23 cellular contexts compared by ENCODE assay signal in genomic region chr9:97891736-97892135, GRCh38. TPM values are rescaled to one million over a fixed set of nuclear protein-coding genes. Genes with fewer than 3 reads are reported as not detected.
A peak's percentile ranks its signal among the peaks of the same experiment; 100 is the strongest.
DNase-seq lines count a peak whose midpoint lies in the region; ATAC-seq and TF ChIP-seq lines count a peak whose summit lies in the region.
"Had no signal": no experiment of that assay in that cellular context is flagged by ENCODE, and none has a peak within 500 bp of the region (broad histone marks: within the 10 kb centered on the region; RNA-seq: fewer than 3 reads in every experiment).

No MANE protein-coding gene starts in this region.

- ATAC-seq in activated naive CD8-positive, alpha-beta T cell treated with anti-CD3 and anti-CD28 coated beads, Interleukin-2, amount 10 ng/mL, durations not matched to agents 7 days and 5 days (ENCODE audit: low read depth) = no peak
- ATAC-seq in activated naive CD8-positive, alpha-beta T cell treated with anti-CD3 and anti-CD28 coated beads, Interleukin-2, amount 50 U/mL, for 24 hours = no peak
- no peak for ATAC-seq in GM21390 (IDR thresholded peaks at IDR 0.05; ENCODE audit: unreplicated experiment)
- ATAC-seq in GM21528 (IDR thresholded peaks at IDR 0.05; ENCODE audit: low FRiP score, unreplicated experiment) = no peak
- no peak for ATAC-seq in GM18861 (IDR thresholded peaks at IDR 0.05; ENCODE audit: unreplicated experiment)
- ATAC-seq: GM12878, GM23338, HCT116 had no signal

- H3K27ac Mint-ChIP-seq in activated naive CD8-positive, alpha-beta T cell treated with anti-CD3 and anti-CD28 coated beads, Interleukin-2, amount 10 ng/mL, durations not matched to agents 7 days and 5 days = peak overlapping the region; percentile 36
- H3K27ac Mint-ChIP-seq in activated naive CD8-positive, alpha-beta T cell treated with anti-CD3 and anti-CD28 coated beads, Interleukin-2, amount 50 U/mL, for 24 hours = no peak overlapping the region
- peak overlapping the region; percentile 27 for H3K27ac Mint-ChIP-seq in neural crest cell (ENCODE audit: unreplicated experiment)
- H3K27ac Mint-ChIP-seq: CD4-positive, alpha-beta T cell; GM23338; H9 had no signal

- H3K27me3 Mint-ChIP-seq in activated naive CD8-positive, alpha-beta T cell treated with anti-CD3 and anti-CD28 coated beads, Interleukin-2, amount 10 ng/mL, durations not matched to agents 7 days and 5 days = no peaks in the 10 kb centered on the region
- H3K27me3 Mint-ChIP-seq in activated naive CD8-positive, alpha-beta T cell treated with anti-CD3 and anti-CD28 coated beads, Interleukin-2, amount 50 U/mL, for 24 hours = no peaks in the 10 kb centered on the region
- peaks cover 25% of the 10 kb centered on the region for H3K27me3 Mint-ChIP-seq in neural crest cell (ENCODE audit: low read depth)
- H3K27me3 Mint-ChIP-seq: CD4-positive, alpha-beta T cell; CD8-positive, alpha-beta memory T cell had no signal

- H3K4me1 Mint-ChIP-seq in activated naive CD8-positive, alpha-beta T cell treated with anti-CD3 and anti-CD28 coated beads, Interleukin-2, amount 10 ng/mL, durations not matched to agents 7 days and 5 days = peaks cover 5% of the 10 kb centered on the region
- H3K4me1 Mint-ChIP-seq in activated naive CD8-positive, alpha-beta T cell treated with anti-CD3 and anti-CD28 coated beads, Interleukin-2, amount 50 U/mL, for 24 hours = peaks cover 5% of the 10 kb centered on the region
- peaks cover 11% of the 10 kb centered on the region for H3K4me1 Mint-ChIP-seq in neural crest cell

- no peak overlapping the region for H3K4me3 ChIP-seq in foreskin fibroblast (ENCODE audit: low read depth in 1 of 2, low read length in 2 of 2)
- H3K4me3 ChIP-seq: BLaER1 treated with 17β-estradiol and CSF1 and Interleukin-3, amounts not matched to agents 10 nM and 100 nM; GM12878; GM23338 had no signal

- POLR2A ChIA-PET in activated naive CD8-positive, alpha-beta T cell treated with anti-CD3 and anti-CD28 coated beads, Interleukin-2, amount 10 ng/mL, durations not matched to agents 7 days and 5 days (lab: Charles Lee) = interaction anchor here (1.0 to 2.2 kb wide), 2 partner anchors 30 kb away, joined by 3 to 15 read pairs; partner anchors contain the start of gene TRMO

- no peak overlapping the region for H3K4me3 Mint-ChIP-seq in activated naive CD8-positive, alpha-beta T cell treated with anti-CD3 and anti-CD28 coated beads, Interleukin-2, amount 10 ng/mL, durations not matched to agents 7 days and 5 days
- no peak overlapping the region for H3K4me3 Mint-ChIP-seq in activated naive CD8-positive, alpha-beta T cell treated with anti-CD3 and anti-CD28 coated beads, Interleukin-2, amount 50 U/mL, for 24 hours
- H3K4me3 Mint-ChIP-seq in neural crest cell = no peak overlapping the region
- H3K4me3 Mint-ChIP-seq: CD14-positive monocyte; CD4-positive, alpha-beta T cell; CD8-positive, alpha-beta memory T cell; GM23338; H9 had no signal

- peaks cover 3% of the 10 kb centered on the region for H3K9me3 Mint-ChIP-seq in activated naive CD8-positive, alpha-beta T cell treated with anti-CD3 and anti-CD28 coated beads, Interleukin-2, amount 10 ng/mL, durations not matched to agents 7 days and 5 days
- H3K9me3 Mint-ChIP-seq in activated naive CD8-positive, alpha-beta T cell treated with anti-CD3 and anti-CD28 coated beads, Interleukin-2, amount 50 U/mL, for 24 hours = peaks cover 7% of the 10 kb centered on the region
- H3K9me3 Mint-ChIP-seq in neural crest cell = peaks cover 13% of the 10 kb centered on the region
- H3K9me3 Mint-ChIP-seq: GM23338 had no signal

- DNase-seq in activated naive CD8-positive, alpha-beta T cell treated with anti-CD3 and anti-CD28 coated beads, Interleukin-2, amount 10 ng/mL, durations not matched to agents 7 days and 5 days = no peak
- DNase-seq in activated naive CD8-positive, alpha-beta T cell treated with anti-CD3 and anti-CD28 coated beads, Interleukin-2, amount 50 U/mL, for 24 hours = no peak
- peak; percentile 29 for DNase-seq in fibroblast of peridontal ligament (ENCODE audit: extremely low read depth)
- no peak for DNase-seq in neural crest cell (ENCODE audit: low read depth, low spot score)
- no peak for DNase-seq in foreskin fibroblast
- DNase-seq: AML-193; BE2C; CD4-positive, alpha-beta T cell; CD8-positive, alpha-beta memory T cell; DMS 273 treated with DMSO at 0.1 percent for 48 hours; DMS79; EL; GDM1; H9 had no signal

- TF ChIP-seq CTCF in neural crest cell (conservative IDR thresholded peaks at IDR 0.05) (no peak), foreskin fibroblast (IDR thresholded peaks at IDR 0.05; ENCODE audit: low read depth, low read length) (no peak)

- H3K36me3 Mint-ChIP-seq in activated naive CD8-positive, alpha-beta T cell treated with anti-CD3 and anti-CD28 coated beads, Interleukin-2, amount 10 ng/mL, durations not matched to agents 7 days and 5 days = peaks cover 9% of the 10 kb centered on the region
- H3K36me3 Mint-ChIP-seq in activated naive CD8-positive, alpha-beta T cell treated with anti-CD3 and anti-CD28 coated beads, Interleukin-2, amount 50 U/mL, for 24 hours (ENCODE audit: low read depth) = peaks cover 3% of the 10 kb centered on the region
- H3K36me3 Mint-ChIP-seq in neural crest cell (ENCODE audit: low read depth) = peaks cover 12% of the 10 kb centered on the region

RNA-seq across cellular contexts. Expression of gene TRMO, which starts 30.6 kb away (rescaled TPM):
- 10 to 100 TPM; 25.6 to 27.6 TPM for total RNA-seq in activated naive CD8-positive, alpha-beta T cell treated with anti-CD3 and anti-CD28 coated beads, Interleukin-2, amount 10 ng/mL, durations not matched to agents 7 days and 5 days
- total RNA-seq in neural crest cell = 11.4 and 12.7 TPM in 2 replicates

RNA-seq across cellular contexts. Expression of gene FOXE1, which starts 38.7 kb away (rescaled TPM):
- under 1 TPM in 1 of 2 experiments, not detected in 1; 0.09 TPM for total RNA-seq in activated naive CD8-positive, alpha-beta T cell treated with anti-CD3 and anti-CD28 coated beads, Interleukin-2, amount 10 ng/mL, durations not matched to agents 7 days and 5 days
- total RNA-seq in neural crest cell = 0.09 TPM in 1 of 2 replicates, not detected in the other
- total RNA-seq: CD4-positive, alpha-beta T cell; GM12878; H4; H9 had no signal

RNA-seq across cellular contexts. Expression of gene HEMGN, which starts 46.2 kb away (rescaled TPM):
- total RNA-seq in activated naive CD8-positive, alpha-beta T cell treated with anti-CD3 and anti-CD28 coated beads, Interleukin-2, amount 10 ng/mL, durations not matched to agents 7 days and 5 days = 1 to 10 TPM in 1 of 2 experiments, under 1 TPM in 1; 0.47 to 1.1 TPM
- not detected in 2 replicates for total RNA-seq in neural crest cell
- total RNA-seq: GM23338, H4, H9 had no signal
